In the genomic region with DNA sequence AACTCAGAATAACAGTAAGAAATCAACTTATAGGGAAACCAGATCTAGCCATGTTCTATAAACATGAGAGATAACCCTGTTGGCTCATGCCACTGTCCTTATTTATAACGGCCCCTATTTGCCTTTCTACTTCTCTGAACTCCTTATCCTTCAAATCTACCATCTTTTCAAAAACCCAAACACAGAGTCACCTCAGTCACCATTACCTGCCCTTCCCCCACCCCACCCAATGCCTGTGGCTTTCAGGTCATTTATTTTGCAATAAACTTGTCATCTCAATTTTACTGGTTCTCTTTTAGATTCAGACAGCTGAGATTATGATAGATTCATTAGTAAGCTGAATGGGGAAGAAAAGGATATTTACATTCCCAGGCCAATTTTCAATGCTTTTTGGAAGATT, we compare ENCODE assay signal across 24 cellular contexts.
"Had no signal": no experiment of that assay in that cellular context is flagged by ENCODE, and none has a peak within 500 bp of the region (broad histone marks: within the 10 kb centered on the region; RNA-seq: fewer than 3 reads in every experiment).

No MANE protein-coding gene starts in this region.

- H3K27ac ChIP-seq: breast epithelium, gastroesophageal sphincter, heart left ventricle, neural progenitor cell, prostate gland, SJSA1, tibial artery, VCaP had no signal

- H3K4me1 ChIP-seq: breast epithelium, prostate gland had no signal

- FAIRE-seq: astrocyte, urothelium cell line had no signal

- H3K36me3 ChIP-seq: breast epithelium, gastroesophageal sphincter, heart left ventricle, neural progenitor cell, prostate gland, SJSA1, tibial artery had no signal

- H3K27me3 ChIP-seq: breast epithelium, gastroesophageal sphincter, heart left ventricle, neural progenitor cell, SJSA1, tibial artery had no signal

- H3K4me2 ChIP-seq: neural progenitor cell had no signal

- H3K4me3 ChIP-seq: breast epithelium, gastroesophageal sphincter, heart left ventricle, mucosa of descending colon, neural progenitor cell, prostate gland, SJSA1, tibial artery had no signal

- H3K36me3 Mint-ChIP-seq: naive B cell had no signal

- H3K4me1 Mint-ChIP-seq: neural progenitor cell had no signal

- H3K9me3 ChIP-seq: prostate gland, SJSA1, tibial artery had no signal

- H3K27me3 Mint-ChIP-seq: naive B cell had no signal

- H3K4me3 Mint-ChIP-seq: naive B cell, neural progenitor cell had no signal

- H2AFZ ChIP-seq: neural progenitor cell had no signal

- ATAC-seq: gastroesophageal sphincter, heart left ventricle, left ventricle myocardium superior, mucosa of descending colon, right cardiac atrium had no signal

- DNase-seq: activated CD4-positive, CD25-positive, alpha-beta regulatory T cell treated with anti-CD3 and anti-CD28 coated beads, Interleukin-2, amount 50 U/mL, for 72 hours; activated naive CD4-positive, alpha-beta T cell treated with Interleukin-2 at 50 U/mL for 16 hours; cortex of kidney; effector CD4-positive, alpha-beta T cell; heart left ventricle; kidney glomerular epithelial cell; left ventricle myocardium superior; mucosa of descending colon; naive B cell; right cardiac atrium; stimulated activated CD4-positive, alpha-beta T cell treated with anti-CD3 and anti-CD28 coated beads, Interleukin-4, amount 100 ng/mL, for 1 hour; stimulated activated naive CD4-positive, alpha-beta T cell; substantia nigra; SW 1271; tibial artery had no signal

- H3K9ac ChIP-seq: neural progenitor cell had no signal

- H3K27ac Mint-ChIP-seq: activated T-helper 2 cell treated with anti-CD3 and anti-CD28 coated beads, Interferon-gamma antibody, Interleukin-2, Interleukin-4, amounts not matched to agents 10 μg/mL and 5 μg/mL and 100 μg/mL, durations not matched to agents 14 hours and 24 hours and 36 hours; naive B cell; neural progenitor cell had no signal
